Comparison of ENCODE assay signal across 8 cellular contexts in the genomic region with DNA sequence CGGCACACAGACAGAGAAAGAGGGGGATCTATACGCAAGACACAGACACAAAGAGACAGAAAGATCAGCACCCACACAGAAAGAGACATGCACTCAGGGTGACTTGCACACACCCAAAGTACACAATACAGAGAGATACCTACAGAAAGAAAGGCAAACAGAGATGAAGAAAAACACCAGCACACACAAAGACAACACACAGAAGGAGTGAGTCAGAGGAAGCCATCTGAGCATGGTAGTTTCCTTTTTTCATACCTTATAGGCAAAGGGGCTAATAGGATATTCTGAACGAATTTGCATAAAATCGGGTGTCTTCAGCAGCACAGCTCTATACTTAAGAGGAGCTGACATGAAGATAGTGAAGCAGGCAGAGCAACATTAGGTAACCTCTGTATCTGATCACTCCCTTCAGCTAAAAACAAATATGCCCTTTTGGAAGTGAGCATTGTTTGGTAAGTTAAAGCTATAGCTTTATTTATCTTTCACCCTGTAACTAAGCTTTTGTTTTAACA.
A peak's percentile ranks its signal among the peaks of the same experiment; 100 is the strongest.
DNase-seq lines count a peak whose midpoint lies in the region; ATAC-seq and TF ChIP-seq lines count a peak whose summit lies in the region.
"Had no signal": no experiment of that assay in that cellular context is flagged by ENCODE, and none has a peak within 500 bp of the region (broad histone marks: within the 10 kb centered on the region; RNA-seq: fewer than 3 reads in every experiment).

No MANE protein-coding gene starts in this region.

- peaks cover 22 to 27% of the 10 kb centered on the region in 2 donors for H3K36me3 Mint-ChIP-seq in activated naive CD4-positive, alpha-beta T cell treated with anti-CD3 and anti-CD28 coated beads, Interleukin-2, amount 50 U/mL, for 72 hours

- DNase-seq in activated naive CD4-positive, alpha-beta T cell treated with anti-CD3 and anti-CD28 coated beads, Interleukin-2, amount 50 U/mL, for 72 hours (ENCODE audit: low spot score in 2 of 2) = no peak
- no peak for DNase-seq in osteoblast (ENCODE audit: insufficient read length, low spot score, missing footprints)
- no peak for DNase-seq in stimulated activated CD4-positive, alpha-beta T cell treated with anti-CD3 and anti-CD28 coated beads, Interleukin-12 subunit alpha, Interleukin-12 subunit beta, amount 100 ng/mL, for 4 hours
- no peak for DNase-seq in NCI-H524 (lab: John Stamatoyannopoulos, UW)
- no peak for DNase-seq in stimulated activated CD4-positive, alpha-beta T cell treated with anti-CD3 and anti-CD28 coated beads, Interleukin-1b, Interleukin-23, amount 100 ng/mL, for 48 hours
- DNase-seq: NCI-H1694 had no signal

- H3K9me3 ChIP-seq in osteoblast (ENCODE audit: low read depth, low read length) = no peaks in the 10 kb centered on the region

- TF ChIP-seq CTCF in osteoblast (IDR thresholded peaks at IDR 0.05; ENCODE audit: extremely low read depth, low read depth, low read length) = no peak

- H3K4me3 ChIP-seq in osteoblast (ENCODE audit: insufficient read depth, low read length) = no peak overlapping the region

- no peak overlapping the region for H3K4me2 ChIP-seq in osteoblast (ENCODE audit: insufficient read depth, low read length)

- no peaks in the 10 kb centered on the region for H3K79me2 ChIP-seq in osteoblast (ENCODE audit: insufficient read depth, low read length)

- no peaks in the 10 kb centered on the region for H3K27me3 ChIP-seq in osteoblast (ENCODE audit: insufficient read depth, low read length)

- peak overlapping the region; percentile 28 for H2AFZ ChIP-seq in osteoblast (ENCODE audit: low read length)

- H4K20me1 ChIP-seq in osteoblast (ENCODE audit: insufficient read depth, low read length) = no peaks in the 10 kb centered on the region

- no peaks in the 10 kb centered on the region for H3K9me3 Mint-ChIP-seq in activated naive CD4-positive, alpha-beta T cell treated with anti-CD3 and anti-CD28 coated beads, Interleukin-2, amount 50 U/mL, for 72 hours

- peak; percentile 75 for ATAC-seq in GM18907 (IDR thresholded peaks at IDR 0.05; ENCODE audit: unreplicated experiment)
- peak; percentile 63 for ATAC-seq in HG03103 (IDR thresholded peaks at IDR 0.05; ENCODE audit: low read depth, unreplicated experiment)
- ATAC-seq in activated naive CD4-positive, alpha-beta T cell treated with anti-CD3 and anti-CD28 coated beads, Interleukin-2, amount 50 U/mL, for 72 hours = peak; percentile 57 to 75

- H3K27ac Mint-ChIP-seq in activated naive CD4-positive, alpha-beta T cell treated with anti-CD3 and anti-CD28 coated beads, Interleukin-2, amount 50 U/mL, for 72 hours = no peak overlapping the region

- peaks cover 6% of the 10 kb centered on the region for H3K4me1 ChIP-seq in osteoblast (ENCODE audit: insufficient read depth, low read length)

- no peak overlapping the region for H3K27ac ChIP-seq in osteoblast (ENCODE audit: low read depth, low read length)

- H3K36me3 ChIP-seq in osteoblast (ENCODE audit: insufficient read depth, low read length) = no peaks in the 10 kb centered on the region
